Comparison of ENCODE assay signal across 24 cellular contexts in the genomic region with DNA sequence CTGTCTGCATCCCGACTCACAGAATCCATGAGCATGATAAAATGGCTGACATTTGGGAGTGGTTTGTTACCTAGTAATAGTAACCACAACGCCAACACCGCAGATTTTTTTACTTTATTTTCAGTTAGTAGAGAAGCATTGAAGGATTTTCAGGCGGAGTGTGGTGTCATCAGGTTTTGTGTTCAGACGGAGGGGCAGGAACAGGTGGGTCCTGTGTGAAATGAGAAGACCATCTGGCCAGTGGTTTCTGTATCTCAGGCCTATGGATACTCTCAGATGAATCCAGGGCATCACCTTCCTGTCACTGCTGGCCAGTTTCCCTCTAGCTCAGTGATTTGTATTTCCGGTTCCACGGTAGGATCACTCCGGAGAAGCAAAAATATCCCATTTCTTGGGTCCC.
DNase-seq lines count a peak whose midpoint lies in the region; ATAC-seq, FAIRE-seq and TF ChIP-seq lines count a peak whose summit lies in the region.
"Had no signal": no experiment of that assay in that cellular context is flagged by ENCODE, and none has a peak within 500 bp of the region (broad histone marks: within the 10 kb centered on the region; RNA-seq: fewer than 3 reads in every experiment).

No MANE protein-coding gene starts in this region.

- H3K4me3 ChIP-seq in BLaER1 (no peak overlapping the region), GM23338 (no peak overlapping the region), astrocyte (ENCODE audit: insufficient read depth, low read depth, low read length) (no peak overlapping the region)
- H3K4me3 ChIP-seq: A549, HAP-1 had no signal

- FAIRE-seq in astrocyte (lab: Jason Lieb, UNC), result no peak
- FAIRE-seq: A549, GM12891, GM18507 had no signal

- H3K36me3 ChIP-seq in BLaER1 (no peaks in the 10 kb centered on the region), GM23338 (ENCODE audit: insufficient read depth) (no peaks in the 10 kb centered on the region), astrocyte (ENCODE audit: insufficient read depth, low read length) (no peaks in the 10 kb centered on the region)
- H3K36me3 ChIP-seq: BE2C, HAP-1 had no signal

- TF ChIP-seq CTCF in GM23338 (conservative IDR thresholded peaks at IDR 0.05; ENCODE audit: low read depth in 2 of 2) (no peak), astrocyte (IDR thresholded peaks at IDR 0.05; ENCODE audit: insufficient read depth, low read depth, low read length) (no peak)

- no peak overlapping the region; the same call in 1 of the 2 replicates for H2AFZ ChIP-seq in GM23338
- no peak overlapping the region for H2AFZ ChIP-seq in astrocyte (ENCODE audit: low read depth, low read length)

- H3K9me2 ChIP-seq in GM23338 (ENCODE audit: insufficient read depth), result peaks cover 13% of the 10 kb centered on the region

- H3K9me3 Mint-ChIP-seq in GM23338 (peaks cover 6% of the 10 kb centered on the region; the same call in 2 of the 3 replicates), astrocyte (ENCODE audit: unreplicated experiment) (peaks cover 2% of the 10 kb centered on the region)
- H3K9me3 Mint-ChIP-seq in effector memory CD8-positive, alpha-beta T cell, result no peaks in the 10 kb centered on the region
- H3K9me3 Mint-ChIP-seq: CD8-positive, alpha-beta T cell; HFFc6 had no signal

- H3K27me3 Mint-ChIP-seq in GM23338 (ENCODE audit: insufficient read depth, low read depth, poor library complexity) (peaks cover 2% of the 10 kb centered on the region), astrocyte (ENCODE audit: low read depth, unreplicated experiment) (peaks cover 6% of the 10 kb centered on the region)
- peaks cover 9 to 59% of the 10 kb centered on the region in 2 donors for H3K27me3 Mint-ChIP-seq in effector memory CD8-positive, alpha-beta T cell

- H3K4me1 ChIP-seq in BLaER1 (peaks cover 60% of the 10 kb centered on the region), GM23338 (ENCODE audit: insufficient read depth) (peaks cover 50% of the 10 kb centered on the region), astrocyte (ENCODE audit: insufficient read depth, low read length) (no peaks in the 10 kb centered on the region)
- H3K4me1 ChIP-seq: A549, BE2C, HAP-1 had no signal

- H3K79me2 ChIP-seq in GM23338 (replicated peaks; ENCODE audit: insufficient read depth), result no peaks in the 10 kb centered on the region
- H3K79me2 ChIP-seq in astrocyte (ENCODE audit: insufficient read depth, low read length), result no peaks in the 10 kb centered on the region

- no peak overlapping the region for H3K27ac Mint-ChIP-seq in GM23338
- peak overlapping the region; percentile 34 for H3K27ac Mint-ChIP-seq in astrocyte (ENCODE audit: unreplicated experiment)
- no peak overlapping the region for H3K27ac Mint-ChIP-seq in effector memory CD8-positive, alpha-beta T cell
- H3K27ac Mint-ChIP-seq: CD4-positive, CD25-positive, alpha-beta regulatory T cell; CD8-positive, alpha-beta T cell; HFFc6 had no signal

- no peak overlapping the region for H3K9ac ChIP-seq in BLaER1
- no peak overlapping the region for H3K9ac ChIP-seq in astrocyte (ENCODE audit: low read length)

- H3K4me2 ChIP-seq in BLaER1 (peak overlapping the region; percentile 3; the same call in 1 of the 2 replicates), GM23338 (peak overlapping the region; percentile 70; the same call in 1 of the 2 replicates), astrocyte (ENCODE audit: low read length) (no peak overlapping the region)
- H3K4me2 ChIP-seq: A549 had no signal

- H3F3A ChIP-seq in GM23338 (replicated peaks; ENCODE audit: low read depth), result no peaks in the 10 kb centered on the region; the same call in 1 of the 2 replicates

- H3K9me3 ChIP-seq in BLaER1, result peaks cover 12% of the 10 kb centered on the region; the same call in 1 of the 2 replicates
- no peaks in the 10 kb centered on the region for H3K9me3 ChIP-seq in astrocyte (ENCODE audit: insufficient read depth, low read depth, low read length)
- H3K9me3 ChIP-seq: A549, BE2C, Caco-2, HAP-1 had no signal

- ATAC-seq in GM23338, result no peak
- no peak for ATAC-seq in GM19452 (IDR thresholded peaks at IDR 0.05; ENCODE audit: unreplicated experiment)
- no peak for ATAC-seq in effector memory CD8-positive, alpha-beta T cell (replicated peaks)
- ATAC-seq in HG02759 (IDR thresholded peaks at IDR 0.05; ENCODE audit: unreplicated experiment), result no peak
- ATAC-seq: A549; CD8-positive, alpha-beta T cell had no signal

- H3K36me3 Mint-ChIP-seq in GM23338 (ENCODE audit: low read depth) (peaks cover 17% of the 10 kb centered on the region), astrocyte (ENCODE audit: low read depth, unreplicated experiment) (no peaks in the 10 kb centered on the region)
- H3K36me3 Mint-ChIP-seq in effector memory CD8-positive, alpha-beta T cell (ENCODE audit: insufficient read depth), result peaks cover 2% of the 10 kb centered on the region
- H3K36me3 Mint-ChIP-seq: CD4-positive, CD25-positive, alpha-beta regulatory T cell; CD8-positive, alpha-beta T cell had no signal

- H3K4me3 Mint-ChIP-seq in GM23338, result no peak overlapping the region; the same call in 2 of the 3 replicates
- H3K4me3 Mint-ChIP-seq in astrocyte (ENCODE audit: unreplicated experiment), result no peak overlapping the region
- no peak overlapping the region for H3K4me3 Mint-ChIP-seq in effector memory CD8-positive, alpha-beta T cell
- H3K4me3 Mint-ChIP-seq: CD4-positive, CD25-positive, alpha-beta regulatory T cell; CD8-positive, alpha-beta T cell; HFFc6 had no signal

- H3K27me3 ChIP-seq in BLaER1 (no peaks in the 10 kb centered on the region), GM23338 (ENCODE audit: insufficient read depth) (no peaks in the 10 kb centered on the region), astrocyte (ENCODE audit: insufficient read depth, low read length) (peaks cover 7% of the 10 kb centered on the region)
- H3K27me3 ChIP-seq: BE2C had no signal

- DNase-seq in GM23338 (ENCODE audit: low spot score), result no peak
- DNase-seq in NCI-H524 treated with DMSO at 0.1 percent for 48 hours (lab: John Stamatoyannopoulos, UW), result peak; percentile 2
- no peak for DNase-seq in astrocyte (ENCODE audit: low read depth)
- no peak for DNase-seq in cortex of kidney (lab: John Stamatoyannopoulos, UW)
- no peak for DNase-seq in effector memory CD8-positive, alpha-beta T cell
- DNase-seq: 8988T; ACHN; AML-193; BE2C; Caco-2; CD4-positive, CD25-positive, alpha-beta regulatory T cell; CD8-positive, alpha-beta T cell; DMS53; DMS79 treated with DMSO at 0.1 percent for 48 hours; GF-D8; HFFc6 had no signal

- no peak overlapping the region for H3K27ac ChIP-seq in BLaER1
- no peak overlapping the region for H3K27ac ChIP-seq in GM23338 (ENCODE audit: low read depth)
- H3K27ac ChIP-seq in astrocyte (ENCODE audit: low read depth, low read length), result no peak overlapping the region
- H3K27ac ChIP-seq: A549, C4-2B had no signal

- H4K20me1 ChIP-seq in BLaER1 (no peaks in the 10 kb centered on the region), GM23338 (replicated peaks; ENCODE audit: insufficient read depth) (no peaks in the 10 kb centered on the region), astrocyte (ENCODE audit: insufficient read depth, low read length) (no peaks in the 10 kb centered on the region)

- peaks cover 56% of the 10 kb centered on the region for H3K4me1 Mint-ChIP-seq in GM23338
- H3K4me1 Mint-ChIP-seq in astrocyte (ENCODE audit: low read depth, unreplicated experiment), result no peaks in the 10 kb centered on the region
- no peaks in the 10 kb centered on the region for H3K4me1 Mint-ChIP-seq in effector memory CD8-positive, alpha-beta T cell (ENCODE audit: low read depth in 2 of 2)
- H3K4me1 Mint-ChIP-seq: CD4-positive, CD25-positive, alpha-beta regulatory T cell had no signal

TF ChIP-seq in GM23338, 12 proteins besides CTCF, POLR2A, EP300 and RAD21 (continues in another document):
- TF ChIP-seq CREB1 (CRISPR knock-in tag; IDR thresholded peaks at IDR 0.05; ENCODE audit: low read depth) (no peak), ETS1 (IDR thresholded peaks at IDR 0.05) (no peak), JUNB (IDR thresholded peaks at IDR 0.05; ENCODE audit: unreplicated experiment) (no peak), NANOG (IDR thresholded peaks at IDR 0.05; ENCODE audit: borderline replicate concordance) (no peak), EZH2phosphoT487 (IDR thresholded peaks at IDR 0.05; ENCODE audit: unreplicated experiment) (no peak), ZNF331 (CRISPR knock-in tag; IDR thresholded peaks at IDR 0.05; ENCODE audit: low read depth) (no peak)
- TF ChIP-seq, protein P1, sequence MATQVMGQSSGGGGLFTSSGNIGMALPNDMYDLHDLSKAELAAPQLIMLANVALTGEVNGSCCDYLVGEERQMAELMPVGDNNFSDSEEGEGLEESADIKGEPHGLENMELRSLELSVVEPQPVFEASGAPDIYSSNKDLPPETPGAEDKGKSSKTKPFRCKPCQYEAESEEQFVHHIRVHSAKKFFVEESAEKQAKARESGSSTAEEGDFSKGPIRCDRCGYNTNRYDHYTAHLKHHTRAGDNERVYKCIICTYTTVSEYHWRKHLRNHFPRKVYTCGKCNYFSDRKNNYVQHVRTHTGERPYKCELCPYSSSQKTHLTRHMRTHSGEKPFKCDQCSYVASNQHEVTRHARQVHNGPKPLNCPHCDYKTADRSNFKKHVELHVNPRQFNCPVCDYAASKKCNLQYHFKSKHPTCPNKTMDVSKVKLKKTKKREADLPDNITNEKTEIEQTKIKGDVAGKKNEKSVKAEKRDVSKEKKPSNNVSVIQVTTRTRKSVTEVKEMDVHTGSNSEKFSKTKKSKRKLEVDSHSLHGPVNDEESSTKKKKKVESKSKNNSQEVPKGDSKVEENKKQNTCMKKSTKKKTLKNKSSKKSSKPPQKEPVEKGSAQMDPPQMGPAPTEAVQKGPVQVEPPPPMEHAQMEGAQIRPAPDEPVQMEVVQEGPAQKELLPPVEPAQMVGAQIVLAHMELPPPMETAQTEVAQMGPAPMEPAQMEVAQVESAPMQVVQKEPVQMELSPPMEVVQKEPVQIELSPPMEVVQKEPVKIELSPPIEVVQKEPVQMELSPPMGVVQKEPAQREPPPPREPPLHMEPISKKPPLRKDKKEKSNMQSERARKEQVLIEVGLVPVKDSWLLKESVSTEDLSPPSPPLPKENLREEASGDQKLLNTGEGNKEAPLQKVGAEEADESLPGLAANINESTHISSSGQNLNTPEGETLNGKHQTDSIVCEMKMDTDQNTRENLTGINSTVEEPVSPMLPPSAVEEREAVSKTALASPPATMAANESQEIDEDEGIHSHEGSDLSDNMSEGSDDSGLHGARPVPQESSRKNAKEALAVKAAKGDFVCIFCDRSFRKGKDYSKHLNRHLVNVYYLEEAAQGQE (IDR thresholded peaks at IDR 0.05; ENCODE audit: unreplicated experiment), result no peak
